Comparison of ENCODE assay signal across 14 cellular contexts in genomic region chr6:160457843-160458242, GRCh38.
"Had no signal": no experiment of that assay in that cellular context is flagged by ENCODE, and none has a peak within 500 bp of the region (broad histone marks: within the 10 kb centered on the region; RNA-seq: fewer than 3 reads in every experiment).

No MANE protein-coding gene starts in this region.

- H3K4me3 ChIP-seq: ascending aorta, breast epithelium, lower lobe of right lung, sigmoid colon had no signal

- H3K9me3 ChIP-seq: ascending aorta, breast epithelium, lower lobe of right lung, sigmoid colon had no signal

- DNase-seq: activated CD4-positive, alpha-beta T cell treated with anti-CD3 and anti-CD28 coated beads, Interleukin-2, amount 10 ng/mL, durations not matched to agents 24 days and 14 days; activated CD8-positive, alpha-beta T cell treated with anti-CD3 and anti-CD28 coated beads, Interleukin-2, amount 10 ng/mL, durations not matched to agents 7 days and 5 days; activated naive CD4-positive, alpha-beta T cell treated with anti-CD3 and anti-CD28 coated beads, Interleukin-2, amount 10 ng/mL, durations not matched to agents 7 days and 5 days; activated T-cell treated with anti-CD3 and anti-CD28 coated beads, Interleukin-2, amount 50 U/mL, for 24 hours; cortex of kidney; erythroblast; hypothalamus; lower lobe of right lung; sigmoid colon; stimulated activated CD4-positive, alpha-beta T cell treated with anti-CD3 and anti-CD28 coated beads, Interleukin-4, amount 100 ng/mL, for 24 hours had no signal

- H3K4me3 Mint-ChIP-seq: activated CD4-positive, alpha-beta T cell treated with anti-CD3 and anti-CD28 coated beads, Interleukin-2, amount 10 ng/mL, durations not matched to agents 24 days and 14 days; activated CD8-positive, alpha-beta T cell treated with anti-CD3 and anti-CD28 coated beads, Interleukin-2, amount 10 ng/mL, durations not matched to agents 7 days and 5 days; activated naive CD4-positive, alpha-beta T cell treated with anti-CD3 and anti-CD28 coated beads, Interleukin-2, amount 10 ng/mL, durations not matched to agents 7 days and 5 days; activated T-cell treated with anti-CD3 and anti-CD28 coated beads, Interleukin-2, amount 50 U/mL, for 24 hours; nephron; stimulated activated memory B cell treated with anti-CD40 and anti-IgM and Interleukin-4, amounts not matched to agents 10 μg/mL and 1 μg/mL and 100 μg/mL, for 72 hours had no signal

- H3K27ac ChIP-seq: ascending aorta, breast epithelium, lower lobe of right lung, sigmoid colon had no signal

- H3K9me3 Mint-ChIP-seq: activated T-cell treated with anti-CD3 and anti-CD28 coated beads, Interleukin-2, amount 50 U/mL, for 24 hours; nephron; stimulated activated memory B cell treated with anti-CD40 and anti-IgM and Interleukin-4, amounts not matched to agents 10 μg/mL and 1 μg/mL and 100 μg/mL, for 72 hours had no signal

- H3K36me3 Mint-ChIP-seq: stimulated activated memory B cell treated with anti-CD40 and anti-IgM and Interleukin-4, amounts not matched to agents 10 μg/mL and 1 μg/mL and 100 μg/mL, for 72 hours had no signal

- H3K27me3 Mint-ChIP-seq: stimulated activated memory B cell treated with anti-CD40 and anti-IgM and Interleukin-4, amounts not matched to agents 10 μg/mL and 1 μg/mL and 100 μg/mL, for 72 hours had no signal

- ATAC-seq: activated CD8-positive, alpha-beta T cell treated with anti-CD3 and anti-CD28 coated beads, Interleukin-2, amount 10 ng/mL, durations not matched to agents 7 days and 5 days; lower lobe of right lung; stimulated activated memory B cell treated with anti-CD40 and anti-IgM and Interleukin-4, amounts not matched to agents 10 μg/mL and 1 μg/mL and 100 μg/mL, for 72 hours had no signal

- H3K27me3 ChIP-seq: ascending aorta, breast epithelium, sigmoid colon had no signal

- H3K36me3 ChIP-seq: ascending aorta, breast epithelium, lower lobe of right lung, sigmoid colon had no signal

- H3K4me1 ChIP-seq: breast epithelium, lower lobe of right lung had no signal

- H3K27ac Mint-ChIP-seq: activated CD4-positive, alpha-beta T cell treated with anti-CD3 and anti-CD28 coated beads, Interleukin-2, amount 10 ng/mL, durations not matched to agents 24 days and 14 days; activated naive CD4-positive, alpha-beta T cell treated with anti-CD3 and anti-CD28 coated beads, Interleukin-2, amount 10 ng/mL, durations not matched to agents 7 days and 5 days; activated T-cell treated with anti-CD3 and anti-CD28 coated beads, Interleukin-2, amount 50 U/mL, for 24 hours; nephron; stimulated activated memory B cell treated with anti-CD40 and anti-IgM and Interleukin-4, amounts not matched to agents 10 μg/mL and 1 μg/mL and 100 μg/mL, for 72 hours had no signal
